In the genomic region with DNA sequence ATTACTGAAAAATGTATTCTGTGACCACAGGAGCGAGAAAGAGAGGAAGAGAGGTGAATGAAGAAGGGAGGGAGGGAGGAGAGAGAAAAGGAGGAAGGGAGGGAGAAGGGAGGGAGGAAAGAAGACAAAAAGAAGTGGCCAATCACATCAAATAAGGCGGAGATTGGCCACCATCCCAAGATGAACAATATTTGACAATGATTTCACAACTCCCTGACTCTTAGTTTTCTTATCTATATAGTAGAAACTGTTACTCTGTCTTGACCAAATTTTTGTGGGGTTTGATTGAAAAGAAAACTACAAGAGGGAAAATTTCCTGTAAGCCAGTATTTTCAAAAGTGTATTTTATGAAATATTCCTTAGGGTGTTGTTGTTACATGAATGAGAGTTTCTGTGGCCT, we compare ENCODE assay signal across 8 cellular contexts. TPM values are rescaled to one million over a fixed set of nuclear protein-coding genes. Genes with fewer than 3 reads are reported as not detected.
"Had no signal": no experiment of that assay in that cellular context is flagged by ENCODE, and none has a peak within 500 bp of the region (broad histone marks: within the 10 kb centered on the region; RNA-seq: fewer than 3 reads in every experiment).

No MANE protein-coding gene starts in this region.

- H3K27ac Mint-ChIP-seq: GM23338 had no signal

- H3K4me3 ChIP-seq: GM23338 had no signal

- H3K4me2 ChIP-seq: GM23338 had no signal

- ATAC-seq: GM23338 had no signal

- H3K9me3 Mint-ChIP-seq: GM23338, H9 had no signal

- FAIRE-seq: H1, H54, HTR-8/SVneo had no signal

- H3K4me3 Mint-ChIP-seq: GM23338, H9, IgD-negative memory B cell had no signal

- DNase-seq: H9, HCEC 1CT, KG1 had no signal

RNA-seq across cellular contexts. Expression of a gene that starts 52.6 kb away (rescaled TPM):
- total RNA-seq: GM23338, H1, H9 had no signal
- polyA plus RNA-seq: GM23338, H1, IgD-negative memory B cell had no signal
